In genomic region chr14:74898694-74899093, GRCh38 we compare ENCODE assay signal across 1 cellular context.
A peak's percentile ranks its signal among the peaks of the same experiment; 100 is the strongest.
TF ChIP-seq lines count a peak whose summit lies in the region.

No MANE protein-coding gene starts in this region.

TF ChIP-seq in HepG2, 621 proteins besides CTCF, POLR2A, EP300 and RAD21 (continued from another document and continues in another):
- TF ChIP-seq GATAD2A (CRISPR knock-in tag; IDR thresholded peaks at IDR 0.05), result peak; percentile 91
- 0 out of 2 replicates have a peak, but pooled peaks have one; percentile 18 for TF ChIP-seq UBTF (CRISPR knock-in tag; IDR thresholded peaks at IDR 0.05)
- TF ChIP-seq SIN3A (IDR thresholded peaks at IDR 0.05; ENCODE audit: borderline replicate concordance, low read depth, low read length), result peak; percentile 96
- TF ChIP-seq ZNF580 (CRISPR knock-in tag; IDR thresholded peaks at IDR 0.05; ENCODE audit: borderline replicate concordance, low read depth), result peak; percentile 77; the same call in 1 of the 2 replicates
- peak; percentile 98 for TF ChIP-seq HNF4A (CRISPR knock-in tag; IDR thresholded peaks at IDR 0.05)
- peak; percentile 64; the same call in 1 of the 2 replicates for TF ChIP-seq NCOR1 (IDR thresholded peaks at IDR 0.05; ENCODE audit: borderline replicate concordance, low read length)
- TF ChIP-seq FOXP1 (IDR thresholded peaks at IDR 0.05), result peak; percentile 63; the same call in 1 of the 2 replicates
- TF ChIP-seq FOXP1 (CRISPR knock-in tag; IDR thresholded peaks at IDR 0.05), result peak; percentile 88
- TF ChIP-seq ZNF207 (IDR thresholded peaks at IDR 0.05; ENCODE audit: borderline replicate concordance), result no peak
- TF ChIP-seq, protein P1, sequence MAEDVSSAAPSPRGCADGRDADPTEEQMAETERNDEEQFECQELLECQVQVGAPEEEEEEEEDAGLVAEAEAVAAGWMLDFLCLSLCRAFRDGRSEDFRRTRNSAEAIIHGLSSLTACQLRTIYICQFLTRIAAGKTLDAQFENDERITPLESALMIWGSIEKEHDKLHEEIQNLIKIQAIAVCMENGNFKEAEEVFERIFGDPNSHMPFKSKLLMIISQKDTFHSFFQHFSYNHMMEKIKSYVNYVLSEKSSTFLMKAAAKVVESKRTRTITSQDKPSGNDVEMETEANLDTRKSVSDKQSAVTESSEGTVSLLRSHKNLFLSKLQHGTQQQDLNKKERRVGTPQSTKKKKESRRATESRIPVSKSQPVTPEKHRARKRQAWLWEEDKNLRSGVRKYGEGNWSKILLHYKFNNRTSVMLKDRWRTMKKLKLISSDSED (CRISPR knock-in tag; IDR thresholded peaks at IDR 0.05), result no peak
- peak; percentile 63 for TF ChIP-seq ZMYM3 (CRISPR knock-in tag; IDR thresholded peaks at IDR 0.05)
- TF ChIP-seq SOX5 (CRISPR knock-in tag; IDR thresholded peaks at IDR 0.05; ENCODE audit: borderline replicate concordance), result peak; percentile 65; the same call in 1 of the 2 replicates
- TF ChIP-seq PAX8 (CRISPR knock-in tag; IDR thresholded peaks at IDR 0.05; ENCODE audit: borderline replicate concordance), result no peak
- peak; percentile 83; the same call in 1 of the 2 replicates for TF ChIP-seq IRF2 (CRISPR knock-in tag; IDR thresholded peaks at IDR 0.05)
- TF ChIP-seq MNT (IDR thresholded peaks at IDR 0.05), result peak; percentile 93
- peak; percentile 45; the same call in 1 of the 2 replicates for TF ChIP-seq ZNF691 (CRISPR knock-in tag; IDR thresholded peaks at IDR 0.05; ENCODE audit: borderline replicate concordance, low read depth)
- TF ChIP-seq TARDBP (CRISPR knock-in tag; IDR thresholded peaks at IDR 0.05), result peak; percentile 82; the same call in 1 of the 2 replicates
- no peak for TF ChIP-seq ZNF337 (CRISPR knock-in tag; IDR thresholded peaks at IDR 0.05; ENCODE audit: borderline replicate concordance, low read depth)
- TF ChIP-seq RBM22 (optimal IDR thresholded peaks at IDR 0.05; ENCODE audit: low read length), result peak; percentile 90
- peak; percentile 74 for TF ChIP-seq PHF5A (CRISPR knock-in tag; IDR thresholded peaks at IDR 0.05; ENCODE audit: low read depth, unreplicated experiment)
- TF ChIP-seq SP5 (CRISPR knock-in tag; IDR thresholded peaks at IDR 0.05; ENCODE audit: borderline replicate concordance, low read depth), result no peak
- TF ChIP-seq, protein P2, sequence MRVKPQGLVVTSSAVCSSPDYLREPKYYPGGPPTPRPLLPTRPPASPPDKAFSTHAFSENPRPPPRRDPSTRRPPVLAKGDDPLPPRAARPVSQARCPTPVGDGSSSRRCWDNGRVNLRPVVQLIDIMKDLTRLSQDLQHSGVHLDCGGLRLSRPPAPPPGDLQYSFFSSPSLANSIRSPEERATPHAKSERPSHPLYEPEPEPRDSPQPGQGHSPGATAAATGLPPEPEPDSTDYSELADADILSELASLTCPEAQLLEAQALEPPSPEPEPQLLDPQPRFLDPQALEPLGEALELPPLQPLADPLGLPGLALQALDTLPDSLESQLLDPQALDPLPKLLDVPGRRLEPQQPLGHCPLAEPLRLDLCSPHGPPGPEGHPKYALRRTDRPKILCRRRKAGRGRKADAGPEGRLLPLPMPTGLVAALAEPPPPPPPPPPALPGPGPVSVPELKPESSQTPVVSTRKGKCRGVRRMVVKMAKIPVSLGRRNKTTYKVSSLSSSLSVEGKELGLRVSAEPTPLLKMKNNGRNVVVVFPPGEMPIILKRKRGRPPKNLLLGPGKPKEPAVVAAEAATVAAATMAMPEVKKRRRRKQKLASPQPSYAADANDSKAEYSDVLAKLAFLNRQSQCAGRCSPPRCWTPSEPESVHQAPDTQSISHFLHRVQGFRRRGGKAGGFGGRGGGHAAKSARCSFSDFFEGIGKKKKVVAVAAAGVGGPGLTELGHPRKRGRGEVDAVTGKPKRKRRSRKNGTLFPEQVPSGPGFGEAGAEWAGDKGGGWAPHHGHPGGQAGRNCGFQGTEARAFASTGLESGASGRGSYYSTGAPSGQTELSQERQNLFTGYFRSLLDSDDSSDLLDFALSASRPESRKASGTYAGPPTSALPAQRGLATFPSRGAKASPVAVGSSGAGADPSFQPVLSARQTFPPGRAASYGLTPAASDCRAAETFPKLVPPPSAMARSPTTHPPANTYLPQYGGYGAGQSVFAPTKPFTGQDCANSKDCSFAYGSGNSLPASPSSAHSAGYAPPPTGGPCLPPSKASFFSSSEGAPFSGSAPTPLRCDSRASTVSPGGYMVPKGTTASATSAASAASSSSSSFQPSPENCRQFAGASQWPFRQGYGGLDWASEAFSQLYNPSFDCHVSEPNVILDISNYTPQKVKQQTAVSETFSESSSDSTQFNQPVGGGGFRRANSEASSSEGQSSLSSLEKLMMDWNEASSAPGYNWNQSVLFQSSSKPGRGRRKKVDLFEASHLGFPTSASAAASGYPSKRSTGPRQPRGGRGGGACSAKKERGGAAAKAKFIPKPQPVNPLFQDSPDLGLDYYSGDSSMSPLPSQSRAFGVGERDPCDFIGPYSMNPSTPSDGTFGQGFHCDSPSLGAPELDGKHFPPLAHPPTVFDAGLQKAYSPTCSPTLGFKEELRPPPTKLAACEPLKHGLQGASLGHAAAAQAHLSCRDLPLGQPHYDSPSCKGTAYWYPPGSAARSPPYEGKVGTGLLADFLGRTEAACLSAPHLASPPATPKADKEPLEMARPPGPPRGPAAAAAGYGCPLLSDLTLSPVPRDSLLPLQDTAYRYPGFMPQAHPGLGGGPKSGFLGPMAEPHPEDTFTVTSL (CRISPR knock-in tag; IDR thresholded peaks at IDR 0.05; ENCODE audit: borderline replicate concordance), result peak; percentile 73; the same call in 1 of the 2 replicates
- 0 out of 2 replicates have a peak, but pooled peaks have one; percentile 32 for TF ChIP-seq ZNF563 (CRISPR knock-in tag; IDR thresholded peaks at IDR 0.05)
- TF ChIP-seq, protein P3, sequence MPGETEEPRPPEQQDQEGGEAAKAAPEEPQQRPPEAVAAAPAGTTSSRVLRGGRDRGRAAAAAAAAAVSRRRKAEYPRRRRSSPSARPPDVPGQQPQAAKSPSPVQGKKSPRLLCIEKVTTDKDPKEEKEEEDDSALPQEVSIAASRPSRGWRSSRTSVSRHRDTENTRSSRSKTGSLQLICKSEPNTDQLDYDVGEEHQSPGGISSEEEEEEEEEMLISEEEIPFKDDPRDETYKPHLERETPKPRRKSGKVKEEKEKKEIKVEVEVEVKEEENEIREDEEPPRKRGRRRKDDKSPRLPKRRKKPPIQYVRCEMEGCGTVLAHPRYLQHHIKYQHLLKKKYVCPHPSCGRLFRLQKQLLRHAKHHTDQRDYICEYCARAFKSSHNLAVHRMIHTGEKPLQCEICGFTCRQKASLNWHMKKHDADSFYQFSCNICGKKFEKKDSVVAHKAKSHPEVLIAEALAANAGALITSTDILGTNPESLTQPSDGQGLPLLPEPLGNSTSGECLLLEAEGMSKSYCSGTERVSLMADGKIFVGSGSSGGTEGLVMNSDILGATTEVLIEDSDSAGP (CRISPR knock-in tag; IDR thresholded peaks at IDR 0.05; ENCODE audit: borderline replicate concordance), result peak; percentile 63
- peak; percentile 85 for TF ChIP-seq NR2F6 (IDR thresholded peaks at IDR 0.05)
- peak; percentile 92 for TF ChIP-seq NR2F6 (CRISPR knock-in tag; IDR thresholded peaks at IDR 0.05)
- TF ChIP-seq ZMAT3 (CRISPR knock-in tag; conservative IDR thresholded peaks at IDR 0.05), result 0 out of 2 replicates have a peak, but pooled peaks have one; percentile 51
- TF ChIP-seq NR2F2 (IDR thresholded peaks at IDR 0.05; ENCODE audit: borderline replicate concordance, low read depth), result peak; percentile 65
- TF ChIP-seq, protein P4, sequence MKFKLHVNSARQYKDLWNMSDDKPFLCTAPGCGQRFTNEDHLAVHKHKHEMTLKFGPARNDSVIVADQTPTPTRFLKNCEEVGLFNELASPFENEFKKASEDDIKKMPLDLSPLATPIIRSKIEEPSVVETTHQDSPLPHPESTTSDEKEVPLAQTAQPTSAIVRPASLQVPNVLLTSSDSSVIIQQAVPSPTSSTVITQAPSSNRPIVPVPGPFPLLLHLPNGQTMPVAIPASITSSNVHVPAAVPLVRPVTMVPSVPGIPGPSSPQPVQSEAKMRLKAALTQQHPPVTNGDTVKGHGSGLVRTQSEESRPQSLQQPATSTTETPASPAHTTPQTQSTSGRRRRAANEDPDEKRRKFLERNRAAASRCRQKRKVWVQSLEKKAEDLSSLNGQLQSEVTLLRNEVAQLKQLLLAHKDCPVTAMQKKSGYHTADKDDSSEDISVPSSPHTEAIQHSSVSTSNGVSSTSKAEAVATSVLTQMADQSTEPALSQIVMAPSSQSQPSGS (CRISPR knock-in tag; IDR thresholded peaks at IDR 0.05), result peak; percentile 80
- 0 out of 2 replicates have a peak, but pooled peaks have one; percentile 45 for TF ChIP-seq ZNF766 (CRISPR knock-in tag; IDR thresholded peaks at IDR 0.05; ENCODE audit: borderline replicate concordance)
- TF ChIP-seq FLYWCH1 (CRISPR knock-in tag; IDR thresholded peaks at IDR 0.05), result no peak
- TF ChIP-seq DRAP1 (CRISPR knock-in tag; IDR thresholded peaks at IDR 0.05), result 0 out of 2 replicates have a peak, but pooled peaks have one; percentile 32
- peak; percentile 89 for TF ChIP-seq MLX (CRISPR knock-in tag; IDR thresholded peaks at IDR 0.05)
- TF ChIP-seq ZNF709 (CRISPR knock-in tag; IDR thresholded peaks at IDR 0.05), result peak; percentile 76
- peak; percentile 75 for TF ChIP-seq CREB1 (IDR thresholded peaks at IDR 0.05)
- peak; percentile 81 for TF ChIP-seq CREB1 (CRISPR knock-in tag; IDR thresholded peaks at IDR 0.05)
- TF ChIP-seq, protein P5, sequence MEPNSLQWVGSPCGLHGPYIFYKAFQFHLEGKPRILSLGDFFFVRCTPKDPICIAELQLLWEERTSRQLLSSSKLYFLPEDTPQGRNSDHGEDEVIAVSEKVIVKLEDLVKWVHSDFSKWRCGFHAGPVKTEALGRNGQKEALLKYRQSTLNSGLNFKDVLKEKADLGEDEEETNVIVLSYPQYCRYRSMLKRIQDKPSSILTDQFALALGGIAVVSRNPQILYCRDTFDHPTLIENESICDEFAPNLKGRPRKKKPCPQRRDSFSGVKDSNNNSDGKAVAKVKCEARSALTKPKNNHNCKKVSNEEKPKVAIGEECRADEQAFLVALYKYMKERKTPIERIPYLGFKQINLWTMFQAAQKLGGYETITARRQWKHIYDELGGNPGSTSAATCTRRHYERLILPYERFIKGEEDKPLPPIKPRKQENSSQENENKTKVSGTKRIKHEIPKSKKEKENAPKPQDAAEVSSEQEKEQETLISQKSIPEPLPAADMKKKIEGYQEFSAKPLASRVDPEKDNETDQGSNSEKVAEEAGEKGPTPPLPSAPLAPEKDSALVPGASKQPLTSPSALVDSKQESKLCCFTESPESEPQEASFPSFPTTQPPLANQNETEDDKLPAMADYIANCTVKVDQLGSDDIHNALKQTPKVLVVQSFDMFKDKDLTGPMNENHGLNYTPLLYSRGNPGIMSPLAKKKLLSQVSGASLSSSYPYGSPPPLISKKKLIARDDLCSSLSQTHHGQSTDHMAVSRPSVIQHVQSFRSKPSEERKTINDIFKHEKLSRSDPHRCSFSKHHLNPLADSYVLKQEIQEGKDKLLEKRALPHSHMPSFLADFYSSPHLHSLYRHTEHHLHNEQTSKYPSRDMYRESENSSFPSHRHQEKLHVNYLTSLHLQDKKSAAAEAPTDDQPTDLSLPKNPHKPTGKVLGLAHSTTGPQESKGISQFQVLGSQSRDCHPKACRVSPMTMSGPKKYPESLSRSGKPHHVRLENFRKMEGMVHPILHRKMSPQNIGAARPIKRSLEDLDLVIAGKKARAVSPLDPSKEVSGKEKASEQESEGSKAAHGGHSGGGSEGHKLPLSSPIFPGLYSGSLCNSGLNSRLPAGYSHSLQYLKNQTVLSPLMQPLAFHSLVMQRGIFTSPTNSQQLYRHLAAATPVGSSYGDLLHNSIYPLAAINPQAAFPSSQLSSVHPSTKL (CRISPR knock-in tag; IDR thresholded peaks at IDR 0.05), result peak; percentile 87
- peak; percentile 42; the same call in 1 of the 2 replicates for TF ChIP-seq ZNF629 (CRISPR knock-in tag; conservative IDR thresholded peaks at IDR 0.05)
